10 cellular contexts compared by ENCODE assay signal in genomic region chr1:199151634-199152429, GRCh38.
DNase-seq lines count a peak whose midpoint lies in the region; ATAC-seq and TF ChIP-seq lines count a peak whose summit lies in the region.
"Had no signal": no experiment of that assay in that cellular context is flagged by ENCODE, and none has a peak within 500 bp of the region (broad histone marks: within the 10 kb centered on the region; RNA-seq: fewer than 3 reads in every experiment).

No MANE protein-coding gene starts in this region.

- H3K27me3 ChIP-seq in GM23338 (ENCODE audit: insufficient read depth) (no peaks in the 10 kb centered on the region), adrenal gland (no peaks in the 10 kb centered on the region)

- intact Hi-C loops in adrenal gland (cut with DNase I): no loop called here

- no peaks in the 10 kb centered on the region for H3K9me3 ChIP-seq in adrenal gland (replicated peaks in 1 of 3)

- H3K27ac ChIP-seq in GM23338 (ENCODE audit: low read depth) (peak overlapping the region; percentile 20; the same call in 1 of the 2 replicates), adrenal gland (no peak overlapping the region)

- H3K36me3 Mint-ChIP-seq in GM23338 (ENCODE audit: low read depth) (no peaks in the 10 kb centered on the region), neural crest cell (ENCODE audit: low read depth) (no peaks in the 10 kb centered on the region)
- no peaks in the 10 kb centered on the region for H3K36me3 Mint-ChIP-seq in natural killer cell treated with Interleukin-12 subunit alpha and Interleukin-12 subunit beta and Interleukin-15 and Interleukin-18, amount 100 ng/mL, for 72 hours

- no peak overlapping the region; the same call in 1 of the 2 replicates for H2AFZ ChIP-seq in GM23338

- H4K20me1 ChIP-seq in GM23338 (replicated peaks; ENCODE audit: insufficient read depth): no peaks in the 10 kb centered on the region

- no peak for TF ChIP-seq CTCF in GM23338 (conservative IDR thresholded peaks at IDR 0.05; ENCODE audit: low read depth in 2 of 2)
- no peak for TF ChIP-seq CTCF in neural crest cell (conservative IDR thresholded peaks at IDR 0.05)
- TF ChIP-seq CTCF in adrenal gland (IDR thresholded peaks at IDR 0.05): no peak

- no peak for DNase-seq in GM23338 (ENCODE audit: low spot score)
- no peak for DNase-seq in neural crest cell (ENCODE audit: low read depth, low spot score)
- DNase-seq in AG08396 (ENCODE audit: low spot score): no peak
- no peak for DNase-seq in natural killer cell treated with Interleukin-12 subunit alpha and Interleukin-12 subunit beta and Interleukin-15 and Interleukin-18, amount 100 ng/mL, for 72 hours (ENCODE audit: low spot score)
- no peak for DNase-seq in NCI-H510A treated with DMSO at 0.1 percent for 48 hours (lab: John Stamatoyannopoulos, UW)
- DNase-seq in adrenal gland: no peak
- DNase-seq: DMS79 treated with DMSO at 0.1 percent for 48 hours had no signal

- H3K9me3 Mint-ChIP-seq in GM23338 (no peaks in the 10 kb centered on the region), neural crest cell (peaks cover 2% of the 10 kb centered on the region)
- no peaks in the 10 kb centered on the region for H3K9me3 Mint-ChIP-seq in natural killer cell treated with Interleukin-12 subunit alpha and Interleukin-12 subunit beta and Interleukin-15 and Interleukin-18, amount 100 ng/mL, for 72 hours

- peaks cover 1% of the 10 kb centered on the region for H3K27me3 Mint-ChIP-seq in GM23338 (ENCODE audit: insufficient read depth, low read depth, poor library complexity)
- no peaks in the 10 kb centered on the region for H3K27me3 Mint-ChIP-seq in neural crest cell (ENCODE audit: low read depth)
- H3K27me3 Mint-ChIP-seq in natural killer cell treated with Interleukin-12 subunit alpha and Interleukin-12 subunit beta and Interleukin-15 and Interleukin-18, amount 100 ng/mL, for 72 hours: peaks cover 0 to 3% of the 10 kb centered on the region in 2 donors

- H3K4me3 Mint-ChIP-seq in GM23338 (no peak overlapping the region), neural crest cell (no peak overlapping the region)
- H3K4me3 Mint-ChIP-seq in natural killer cell treated with Interleukin-12 subunit alpha and Interleukin-12 subunit beta and Interleukin-15 and Interleukin-18, amount 100 ng/mL, for 72 hours: no peak overlapping the region

- H3K4me2 ChIP-seq in GM23338: peak overlapping the region; percentile 36

- ATAC-seq in GM18873 (IDR thresholded peaks at IDR 0.05; ENCODE audit: low FRiP score, unreplicated experiment) (peak; percentile 46), GM23338 (no peak), HG03460 (IDR thresholded peaks at IDR 0.05; ENCODE audit: unreplicated experiment) (peak; percentile 64)
- ATAC-seq in natural killer cell treated with Interleukin-12 subunit alpha and Interleukin-12 subunit beta and Interleukin-15 and Interleukin-18, amount 100 ng/mL, for 72 hours: no peak

- H3F3A ChIP-seq in GM23338 (replicated peaks; ENCODE audit: low read depth): no peaks in the 10 kb centered on the region

- 0 out of 2 replicates have a peak, but pooled peaks cover under 1% of the 10 kb centered on the region for H3K9me2 ChIP-seq in GM23338 (ENCODE audit: insufficient read depth)

- no peak for TF ChIP-seq POLR2A in adrenal gland (IDR thresholded peaks at IDR 0.05)

- H3K27ac Mint-ChIP-seq in GM23338 (peak overlapping the region; percentile 21; the same call in 1 of the 2 replicates), neural crest cell (ENCODE audit: unreplicated experiment) (peak overlapping the region; percentile 43)
- peak overlapping the region in 1 of 2 donors; percentile 21 for H3K27ac Mint-ChIP-seq in natural killer cell treated with Interleukin-12 subunit alpha and Interleukin-12 subunit beta and Interleukin-15 and Interleukin-18, amount 100 ng/mL, for 72 hours

- H3K4me1 Mint-ChIP-seq in GM23338 (peaks cover 21% of the 10 kb centered on the region), neural crest cell (peaks cover 28% of the 10 kb centered on the region)
- no peaks in the 10 kb centered on the region for H3K4me1 Mint-ChIP-seq in natural killer cell treated with Interleukin-12 subunit alpha and Interleukin-12 subunit beta and Interleukin-15 and Interleukin-18, amount 100 ng/mL, for 72 hours (ENCODE audit: low read depth in 2 of 2)

- H3K36me3 ChIP-seq in GM23338 (ENCODE audit: insufficient read depth) (no peaks in the 10 kb centered on the region), adrenal gland (replicated peaks in 1 of 2) (no peaks in the 10 kb centered on the region)

- 55 to 62% (median 61%) methylated on average over 6 of the region's 6 CpGs for WGBS in adrenal gland, 4 donors

- no peak overlapping the region for H3K4me3 ChIP-seq in GM23338
- H3K4me3 ChIP-seq in adrenal gland: no peak overlapping the region
- H3K4me3 ChIP-seq: lung had no signal

- H3K79me2 ChIP-seq in GM23338 (replicated peaks; ENCODE audit: insufficient read depth): no peaks in the 10 kb centered on the region

- H3K4me1 ChIP-seq in GM23338 (ENCODE audit: insufficient read depth) (peaks cover 23% of the 10 kb centered on the region), adrenal gland (replicated peaks in 1 of 2) (no peaks in the 10 kb centered on the region)

TF ChIP-seq in GM23338, 12 proteins besides CTCF, POLR2A, EP300 and RAD21 (continues in another document):
- TF ChIP-seq REST (IDR thresholded peaks at IDR 0.05; ENCODE audit: unreplicated experiment) (no peak), ZNF114 (CRISPR knock-in tag; IDR thresholded peaks at IDR 0.05) (no peak)

Comparison
In these comparisons a context has a peak if more than half of its experiments do, and no peak if none do; other contexts are left out.
1. ATAC-seq: peak in GM18873 (single experiment) and HG03460 (single experiment); none in GM23338 (single experiment) and natural killer cell treated with Interleukin-12 subunit alpha and Interleukin-12 subunit beta and Interleukin-15 and Interleukin-18, amount 100 ng/mL, for 72 hours (0 of 2).